Comparison of ENCODE assay signal across 23 cellular contexts in the genomic region with DNA sequence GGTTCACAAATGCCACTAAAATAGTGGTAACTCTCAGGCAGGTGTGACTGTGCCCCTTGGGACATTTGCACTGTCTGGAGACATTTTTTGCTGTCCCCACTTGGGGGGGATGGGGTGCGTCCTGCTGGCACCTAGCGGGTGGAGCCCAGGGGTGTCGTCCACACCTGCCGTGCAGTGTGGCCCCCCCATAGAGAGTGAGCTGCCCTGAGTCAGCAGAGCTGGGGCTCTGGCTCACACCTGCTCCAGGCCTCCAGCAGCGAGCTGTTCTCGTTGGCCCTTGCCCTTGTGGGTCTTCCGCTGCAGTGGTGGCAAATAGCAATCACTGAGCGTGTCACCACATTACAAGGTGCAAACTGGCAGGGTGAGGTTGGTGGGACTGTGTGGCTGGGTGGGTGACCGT.
A peak's percentile ranks its signal among the peaks of the same experiment; 100 is the strongest.
DNase-seq lines count a peak whose midpoint lies in the region; ATAC-seq, FAIRE-seq and TF ChIP-seq lines count a peak whose summit lies in the region.
"Had no signal": no experiment of that assay in that cellular context is flagged by ENCODE, and none has a peak within 500 bp of the region (broad histone marks: within the 10 kb centered on the region; RNA-seq: fewer than 3 reads in every experiment).

No MANE protein-coding gene starts in this region.

- DNase-seq in GM12891 (ENCODE audit: insufficient read length, low spot score) (no peak), OCI-LY7 (ENCODE audit: low spot score) (peak; percentile 51), kidney tubule cell (ENCODE audit: low spot score) (peak; percentile 44), lower lobe of right lung (no peak), HCEC 1CT (no peak)
- DNase-seq in NK-92 treated with Interleukin-12 subunit alpha and Interleukin-12 subunit beta, amount 100 ng/mL, for 24 hours (lab: John Stamatoyannopoulos, UW): no peak
- DNase-seq: activated CD4-positive, alpha-beta T cell treated with anti-CD3 and anti-CD28 coated beads for 36 hours; activated naive CD4-positive, alpha-beta T cell treated with Interleukin-2 at 50 U/mL for 16 hours; activated T-cell treated with anti-CD3 and anti-CD28 coated beads, Interleukin-2, amount 50 U/mL, for 4 hours; CD4-positive, alpha-beta memory T cell; DMS79; dorsolateral prefrontal cortex; left lung; NCI-H2171 treated with DMSO at 0.1 percent for 48 hours; NCI-H748 treated with DMSO at 0.1 percent for 48 hours; psoas muscle; Right ventricle myocardium superior; stimulated activated CD4-positive, alpha-beta T cell treated with anti-CD3 and anti-CD28 coated beads, Interleukin-1b, Interleukin-23, amount 100 ng/mL, for 48 hours; SW 1271 had no signal

- H3K79me2 ChIP-seq in OCI-LY7 (ENCODE audit: insufficient read depth, low read depth, low read length): no peaks in the 10 kb centered on the region; the same call in 1 of the 2 replicates

- TF ChIP-seq CTCF in OCI-LY7 (conservative IDR thresholded peaks at IDR 0.05; ENCODE audit: low read length): no peak
- TF ChIP-seq CTCF in lower lobe of right lung (IDR thresholded peaks at IDR 0.05): no peak

- H2AFZ ChIP-seq in OCI-LY7 (ENCODE audit: low read length): no peak overlapping the region

- no peak overlapping the region for H3K9ac ChIP-seq in BLaER1

- 0 out of 2 replicates have a peak, but pooled peaks cover 4% of the 10 kb centered on the region for H3K36me3 ChIP-seq in BLaER1
- no peaks in the 10 kb centered on the region; the same call in 1 of the 2 replicates for H3K36me3 ChIP-seq in OCI-LY7 (ENCODE audit: insufficient read depth, low read length)
- H3K36me3 ChIP-seq in lower lobe of right lung: no peaks in the 10 kb centered on the region
- H3K36me3 ChIP-seq: left lung, vagina had no signal

- no TSS peak for BruUV-seq in OCI-LY7 (replicated peaks; lab: Mats Ljungman, UMichigan)

- H3K9me2 ChIP-seq in OCI-LY7 (ENCODE audit: insufficient read depth, low read length): no peaks in the 10 kb centered on the region

- H3K9me3 ChIP-seq in BLaER1 (peaks cover 8% of the 10 kb centered on the region; the same call in 1 of the 2 replicates), OCI-LY7 (ENCODE audit: low read length) (no peaks in the 10 kb centered on the region), lower lobe of right lung (no peaks in the 10 kb centered on the region)
- H3K9me3 ChIP-seq: left lung, vagina had no signal

- peak; percentile 59 for FAIRE-seq in GM12891 (lab: Jason Lieb, UNC)

- H3K4me2 ChIP-seq in BLaER1 (peak overlapping the region; percentile 69), OCI-LY7 (ENCODE audit: low read length) (peak overlapping the region; percentile 64)

- H3K27ac ChIP-seq in BLaER1 (no peak overlapping the region), OCI-LY7 (ENCODE audit: low read depth, low read length, poor library complexity, severe bottlenecking) (peak overlapping the region; percentile 28), lower lobe of right lung (no peak overlapping the region)
- H3K27ac ChIP-seq: dorsolateral prefrontal cortex, left lung, psoas muscle, vagina had no signal

- POLR2A ChIA-PET in OCI-LY7 (lab: Charles Lee): no interaction called here

- no peaks in the 10 kb centered on the region for H3K27me3 ChIP-seq in BLaER1
- no peaks in the 10 kb centered on the region for H3K27me3 ChIP-seq in lower lobe of right lung (ENCODE audit: low read depth)
- H3K27me3 ChIP-seq: left lung, vagina had no signal

- no peak for TF ChIP-seq POLR2A in GM12891 (IDR thresholded peaks at IDR 0.05; ENCODE audit: low read depth, low read length)

- CTCF ChIA-PET in OCI-LY7 (lab: Charles Lee; ENCODE audit: unreplicated experiment): interaction anchor here (0.6 to 0.8 kb wide), 2 partner anchors 9 to 50 kb away, joined by 3 to 4 read pairs; no protein-coding TSS in a partner anchor

- ATAC-seq in lower lobe of right lung (no peak), GM21576 (IDR thresholded peaks at IDR 0.05; ENCODE audit: unreplicated experiment) (no peak)
- ATAC-seq: activated CD4-positive, alpha-beta T cell treated with anti-CD3 and anti-CD28 coated beads for 36 hours; activated T-cell treated with anti-CD3 and anti-CD28 coated beads, Interleukin-2, amount 50 U/mL, for 4 hours; left lung; psoas muscle; stimulated activated effector memory CD8-positive, alpha-beta T cell treated with anti-CD3 and anti-CD28 coated beads, Interleukin-12 subunit alpha, Interleukin-12 subunit beta, amount 100 ng/mL, for 72 hours had no signal

- intact Hi-C loops in OCI-LY7 (cut with micrococcal nuclease; ENCODE audit: unreplicated experiment) (no loop called here), lower lobe of right lung (cut with DNase I) (no loop called here)

- H3K4me3 ChIP-seq in BLaER1 (no peak overlapping the region), OCI-LY7 (ENCODE audit: low read depth, low read length, poor library complexity, severe bottlenecking) (no peak overlapping the region), lower lobe of right lung (no peak overlapping the region)
- H3K4me3 ChIP-seq: dorsolateral prefrontal cortex, left lung, psoas muscle, vagina had no signal

- H3K4me1 ChIP-seq in BLaER1: peaks cover 21% of the 10 kb centered on the region
- peaks cover 21% of the 10 kb centered on the region for H3K4me1 ChIP-seq in OCI-LY7 (ENCODE audit: insufficient read depth, low read length, poor library complexity, severe bottlenecking)
- H3K4me1 ChIP-seq in lower lobe of right lung: no peaks in the 10 kb centered on the region
- H3K4me1 ChIP-seq: psoas muscle had no signal

- H4K20me1 ChIP-seq in BLaER1: peaks cover 12% of the 10 kb centered on the region; the same call in 1 of the 2 replicates
- H4K20me1 ChIP-seq in OCI-LY7 (ENCODE audit: insufficient read depth, low read length): no peaks in the 10 kb centered on the region

TF ChIP-seq in GM12891, 5 proteins besides CTCF, POLR2A, EP300 and RAD21:
- TF ChIP-seq POLR2AphosphoS5 (IDR thresholded peaks at IDR 0.05; ENCODE audit: low read depth, low read length): no peak
- no peak for TF ChIP-seq SPI1 (IDR thresholded peaks at IDR 0.05; ENCODE audit: low read depth, low read length)
- TF ChIP-seq TAF1 (IDR thresholded peaks at IDR 0.05; ENCODE audit: low read depth, low read length): no peak
TF ChIP-seq in GM12891: peak in this region for 0.

Comparison
In these comparisons a context has a peak if more than half of its experiments do, and no peak if none do; other contexts are left out.
1. DNase-seq: peak in OCI-LY7 (single experiment) and kidney tubule cell (single experiment); none in GM12891 (single experiment), lower lobe of right lung (single experiment), NK-92 treated with Interleukin-12 subunit alpha and Interleukin-12 subunit beta, amount 100 ng/mL, for 24 hours (single experiment) and HCEC 1CT (single experiment).